In the genomic region with DNA sequence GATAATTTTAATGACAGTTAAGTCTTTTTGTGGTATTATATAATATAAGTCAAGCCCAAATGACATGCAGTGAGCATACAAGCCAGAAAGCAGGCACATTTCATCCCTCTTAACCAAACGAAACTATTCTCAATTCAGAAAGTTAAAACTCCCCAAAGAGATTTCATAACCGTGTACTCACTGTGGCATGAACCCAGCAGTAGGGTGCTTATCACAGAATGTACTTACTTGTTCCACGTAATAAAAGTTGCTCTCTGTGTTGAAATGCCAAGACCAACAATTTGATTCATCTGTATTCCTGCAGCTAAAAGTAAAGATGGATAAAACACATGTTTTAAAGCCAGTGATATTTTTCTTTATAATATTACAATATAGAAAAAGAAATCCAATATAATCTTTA, we compare ENCODE assay signal across 23 cellular contexts. TPM values are rescaled to one million over a fixed set of nuclear protein-coding genes. Genes with fewer than 3 reads are reported as not detected.
DNase-seq lines count a peak whose midpoint lies in the region; ATAC-seq and TF ChIP-seq lines count a peak whose summit lies in the region.
"Had no signal": no experiment of that assay in that cellular context is flagged by ENCODE, and none has a peak within 500 bp of the region (broad histone marks: within the 10 kb centered on the region; RNA-seq: fewer than 3 reads in every experiment).

No MANE protein-coding gene starts in this region.

- TF ChIP-seq CTCF in left ventricle myocardium inferior (IDR thresholded peaks at IDR 0.05; ENCODE audit: borderline replicate concordance) (no peak), BE2C (IDR thresholded peaks at IDR 0.05; ENCODE audit: low read depth, low read length) (no peak)

- H3K27me3 ChIP-seq in left ventricle myocardium inferior (ENCODE audit: low read depth) (no peaks in the 10 kb centered on the region), BE2C (no peaks in the 10 kb centered on the region)
- H3K27me3 ChIP-seq: gastroesophageal sphincter had no signal

- H3K4me3 ChIP-seq in left ventricle myocardium inferior, result no peak overlapping the region
- no peak overlapping the region for H3K4me3 ChIP-seq in BE2C (ENCODE audit: low read depth, low read length)
- H3K4me3 ChIP-seq: A549, gastroesophageal sphincter, GM23338, PC-9, SK-N-MC had no signal

- intact Hi-C loops in Right ventricle myocardium superior (cut with DNase I), result no loop called here
- intact Hi-C loops in cardiac septum (cut with DNase I), result no loop called here
- intact Hi-C loops in left ventricle myocardium inferior (cut with micrococcal nuclease), result no loop called here
- intact Hi-C loops in sciatic nerve (cut with DNase I), result no loop called here

- ATAC-seq in Right ventricle myocardium superior (ENCODE audit: poor library complexity) (peak; percentile 64), sciatic nerve (peak; percentile 89), HG02623 (IDR thresholded peaks at IDR 0.05; ENCODE audit: unreplicated experiment) (no peak)
- ATAC-seq: A549, gastroesophageal sphincter, GM23338 had no signal

- no peak for DNase-seq in Right ventricle myocardium superior
- DNase-seq in cardiac septum (ENCODE audit: low spot score), result no peak
- no peak for DNase-seq in left ventricle myocardium inferior
- no peak for DNase-seq in sciatic nerve (ENCODE audit: low spot score)
- DNase-seq in ACHN, result no peak
- DNase-seq in DMS 273 (lab: John Stamatoyannopoulos, UW; ENCODE audit: unreplicated experiment), result no peak
- DNase-seq in BE2C, result no peak
- DNase-seq: activated CD4-positive, alpha-beta T cell treated with anti-CD3 and anti-CD28 coated beads for 4 hours; activated CD8-positive, alpha-beta memory T cell treated with anti-CD3 and anti-CD28 coated beads, Interleukin-2, amount 50 U/mL, for 4 hours; activated effector memory CD4-positive, alpha-beta T cell treated with anti-CD3 and anti-CD28 coated beads, Interleukin-2, amount 50 U/mL, for 16 hours; CD4-positive, alpha-beta T cell; DMS79 treated with DMSO at 0.1 percent for 48 hours; KBM-7; NCI-H1092 treated with DMSO at 0.1 percent for 48 hours; nephron progenitor cell; PC-9; substantia nigra; T1000 had no signal

- peak overlapping the region; percentile 49 for H3K27ac ChIP-seq in left ventricle myocardium inferior (replicated peaks)
- H3K27ac ChIP-seq: A549, gastroesophageal sphincter, PC-9, SK-N-MC had no signal

- in situ Hi-C loops in ACHN (cut with HindIII; ENCODE audit: low pct_ligation_motif_present, low pct_unique_long_range_greater_than_20kb, low sequenced_read_pairs), result no loop called here

- H3K36me3 ChIP-seq in left ventricle myocardium inferior, result peaks cover 21% of the 10 kb centered on the region
- H3K36me3 ChIP-seq in BE2C, result peaks cover 8% of the 10 kb centered on the region

- H3K4me1 ChIP-seq in left ventricle myocardium inferior (peaks cover 32% of the 10 kb centered on the region), BE2C (peaks cover 8% of the 10 kb centered on the region)

- H3K9me3 ChIP-seq in left ventricle myocardium inferior (replicated peaks), result no peaks in the 10 kb centered on the region
- H3K9me3 ChIP-seq in BE2C, result no peaks in the 10 kb centered on the region; the same call in 1 of the 2 replicates
- H3K9me3 ChIP-seq: A549, gastroesophageal sphincter had no signal

RNA-seq across cellular contexts. Expression of gene GK5, which starts 12.1 kb away (rescaled TPM):
- total RNA-seq in Right ventricle myocardium superior, result 9.7 TPM
- total RNA-seq in cardiac septum, result 11.9 TPM
- total RNA-seq in left ventricle myocardium inferior, result 8.4 TPM
- 33.3 TPM for total RNA-seq in sciatic nerve
- 2.0 TPM for polyA plus RNA-seq in BE2C (2012; ENCODE audit: insufficient read depth, insufficient read length, low read depth)
